ENCODE assay signal across 12 cellular contexts in the genomic region with DNA sequence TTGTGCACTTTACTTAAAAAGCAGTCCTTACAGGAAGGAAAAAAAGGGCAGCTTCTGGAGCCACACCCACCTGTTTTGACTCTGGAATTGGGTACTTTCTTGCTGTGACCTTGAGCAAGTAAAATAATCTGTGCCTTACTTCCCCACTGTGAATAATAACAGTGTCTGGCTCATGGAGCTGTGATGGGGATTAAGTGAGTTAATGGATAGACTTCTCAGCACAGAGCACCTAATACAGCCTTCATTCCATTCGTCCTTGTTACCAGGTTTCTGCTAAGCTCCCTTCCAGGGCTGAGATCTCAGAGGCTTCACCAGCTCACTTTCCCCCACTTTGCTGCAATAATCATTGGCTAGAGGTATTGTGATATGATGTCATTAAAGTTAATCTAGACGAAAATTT. TPM values are rescaled to one million over a fixed set of nuclear protein-coding genes. Genes with fewer than 3 reads are reported as not detected.
DNase-seq lines count a peak whose midpoint lies in the region; ATAC-seq and TF ChIP-seq lines count a peak whose summit lies in the region.
"Had no signal": no experiment of that assay in that cellular context is flagged by ENCODE, and none has a peak within 500 bp of the region (broad histone marks: within the 10 kb centered on the region; RNA-seq: fewer than 3 reads in every experiment).

No MANE protein-coding gene starts in this region.

- H3K4me1 Mint-ChIP-seq in CD4-positive, alpha-beta T cell (ENCODE audit: low read depth): peaks cover 71% of the 10 kb centered on the region
- H3K4me1 Mint-ChIP-seq in nephron: no peaks in the 10 kb centered on the region

- peak overlapping the region; percentile 64 for H3K27ac ChIP-seq in CD4-positive, alpha-beta T cell (ENCODE audit: low read depth, low read length)
- H3K27ac ChIP-seq in OCI-LY7 (ENCODE audit: low read depth, low read length, poor library complexity, severe bottlenecking) (peak overlapping the region; percentile 61), breast epithelium (peak overlapping the region; percentile 33 to 55)
- H3K27ac ChIP-seq: SJCRH30, thyroid gland had no signal

- H3K9me2 ChIP-seq in OCI-LY7 (ENCODE audit: insufficient read depth, low read length): no peaks in the 10 kb centered on the region

- H3K4me3 ChIP-seq in OCI-LY7 (ENCODE audit: low read depth, low read length, poor library complexity, severe bottlenecking) (peak overlapping the region; percentile 47), breast epithelium (no peak overlapping the region)
- H3K4me3 ChIP-seq: heart left ventricle, SJCRH30, thyroid gland had no signal

- no peaks in the 10 kb centered on the region for H3K9me3 ChIP-seq in CD4-positive, alpha-beta T cell (ENCODE audit: control insufficient read depth, low read length)
- H3K9me3 ChIP-seq in OCI-LY7 (ENCODE audit: low read length) (no peaks in the 10 kb centered on the region; the same call in 1 of the 2 replicates), breast epithelium (no peaks in the 10 kb centered on the region)
- H3K9me3 ChIP-seq: SJCRH30, thyroid gland had no signal

- in situ Hi-C loops in GM13976 (cut with MboI; ENCODE audit: low sequenced_read_pairs, unreplicated experiment): no loop called here

- peak overlapping the region; percentile 72 for H3K4me2 ChIP-seq in OCI-LY7 (ENCODE audit: low read length)

- peak overlapping the region; percentile 73 for H2AFZ ChIP-seq in OCI-LY7 (ENCODE audit: low read length)

- H3K79me2 ChIP-seq in OCI-LY7 (ENCODE audit: insufficient read depth, low read depth, low read length): no peaks in the 10 kb centered on the region

- peak overlapping the region; percentile 94 for H3K27ac Mint-ChIP-seq in CD4-positive, alpha-beta T cell
- H3K27ac Mint-ChIP-seq in nephron: peak overlapping the region in 2 of 3 experiments; percentile 46 to 66

- peak; percentile 49 for ATAC-seq in CD4-positive, alpha-beta T cell (ENCODE audit: poor library complexity)
- no peak for ATAC-seq in HG02588 (IDR thresholded peaks at IDR 0.05; ENCODE audit: unreplicated experiment)

- H4K20me1 ChIP-seq in OCI-LY7 (ENCODE audit: insufficient read depth, low read length): no peaks in the 10 kb centered on the region

- no peaks in the 10 kb centered on the region for H3K36me3 ChIP-seq in OCI-LY7 (ENCODE audit: insufficient read depth, low read length)
- no peaks in the 10 kb centered on the region for H3K36me3 ChIP-seq in breast epithelium
- H3K36me3 ChIP-seq: heart left ventricle, SJCRH30, thyroid gland had no signal

- POLR2A ChIA-PET in CD4-positive, alpha-beta T cell (lab: Charles Lee): interaction anchor here (1.1 to 1.4 kb wide), 2 partner anchors 11 to 20 kb away, joined by 3 to 8 read pairs; partner anchors contain the start of gene ABCG1
- POLR2A ChIA-PET in OCI-LY7 (lab: Charles Lee): interaction anchor here (0.7 to 2.9 kb wide), 8 partner anchors 10 to 86 kb away, joined by 3 to 26 read pairs (median 4); no protein-coding TSS in a partner anchor

- H3K4me1 ChIP-seq in OCI-LY7 (ENCODE audit: insufficient read depth, low read length, poor library complexity, severe bottlenecking): peaks cover 67% of the 10 kb centered on the region
- H3K4me1 ChIP-seq in breast epithelium: peaks cover 4 to 10% of the 10 kb centered on the region in 2 donors
- H3K4me1 ChIP-seq: SJCRH30 had no signal

- no peak for TF ChIP-seq POLR2A in breast epithelium (IDR thresholded peaks at IDR 0.05)

- TF ChIP-seq CTCF in CD4-positive, alpha-beta T cell (IDR thresholded peaks at IDR 0.05): no peak
- TF ChIP-seq CTCF in OCI-LY7 (conservative IDR thresholded peaks at IDR 0.05; ENCODE audit: low read length): no peak
- TF ChIP-seq CTCF in breast epithelium (IDR thresholded peaks at IDR 0.05): no peak
- no peak for TF ChIP-seq CTCF in nephron (IDR thresholded peaks at IDR 0.05; ENCODE audit: unreplicated experiment in 3 of 3)
- TF ChIP-seq CTCF in GM13976 (IDR thresholded peaks at IDR 0.05; ENCODE audit: borderline replicate concordance, control extremely low read depth, extremely low read depth, insufficient read depth, missing control alignments): no peak

- H3K36me3 Mint-ChIP-seq in CD4-positive, alpha-beta T cell (ENCODE audit: low read depth): no peaks in the 10 kb centered on the region
- H3K36me3 Mint-ChIP-seq in nephron (ENCODE audit: low read depth): no peaks in the 10 kb centered on the region

- DNase-seq in CD4-positive, alpha-beta T cell: no peak
- DNase-seq in OCI-LY7 (ENCODE audit: low spot score): peak; percentile 32
- DNase-seq in breast epithelium (ENCODE audit: low spot score in 2 of 2): no peak
- no peak for DNase-seq in hippocampal formation (lab: John Stamatoyannopoulos, UW)
- no peak for DNase-seq in HuH-7.5 (ENCODE audit: low spot score)
- DNase-seq in GM13976 (ENCODE audit: low spot score): no peak
- DNase-seq: heart left ventricle; SJCRH30; stimulated activated CD4-positive, alpha-beta T cell treated with anti-CD3 and anti-CD28 coated beads, Interleukin-2, amount 100 ng/mL, for 48 hours; thyroid gland had no signal

- no peaks in the 10 kb centered on the region for H3K27me3 ChIP-seq in CD4-positive, alpha-beta T cell (ENCODE audit: control insufficient read depth, insufficient read depth, low read length)
- H3K27me3 ChIP-seq in breast epithelium: no peaks in the 10 kb centered on the region
- H3K27me3 ChIP-seq: heart left ventricle, SJCRH30, thyroid gland had no signal

- TSS peak; percentile 87 for BruUV-seq in OCI-LY7 (replicated peaks; lab: Mats Ljungman, UMichigan)

- intact Hi-C loops in CD4-positive, alpha-beta T cell (cut with DNase I, micrococcal nuclease): loop anchor here in 1 of 2 experiments (1.0 to 5.0 kb wide), 5 partner anchors 11 to 54 kb away; no protein-coding TSS in a partner anchor
- intact Hi-C loops in OCI-LY7 (cut with micrococcal nuclease; ENCODE audit: unreplicated experiment) (no loop called here), breast epithelium (cut with DNase I; ENCODE audit: low total_unique reads) (no loop called here)

- H3K9me3 Mint-ChIP-seq in CD4-positive, alpha-beta T cell: no peaks in the 10 kb centered on the region
- H3K9me3 Mint-ChIP-seq in nephron: peaks cover 2% of the 10 kb centered on the region

- CTCF ChIA-PET in CD4-positive, alpha-beta T cell (lab: Charles Lee): interaction anchor here (1.6 kb wide), 1 partner anchor 60 kb away, joined by 3 read pairs; no protein-coding TSS in a partner anchor
- CTCF ChIA-PET in OCI-LY7 (lab: Charles Lee; ENCODE audit: unreplicated experiment): no interaction called here

- peak overlapping the region; percentile 31 for H3K4me3 Mint-ChIP-seq in CD4-positive, alpha-beta T cell
- H3K4me3 Mint-ChIP-seq in nephron: no peak overlapping the region

- no peaks in the 10 kb centered on the region for H3K27me3 Mint-ChIP-seq in CD4-positive, alpha-beta T cell
- H3K27me3 Mint-ChIP-seq in nephron (ENCODE audit: low read depth): peaks cover 18% of the 10 kb centered on the region

RNA-seq across cellular contexts. Expression of gene ABCG1, which starts 20.0 kb away (rescaled TPM):
- total RNA-seq in CD4-positive, alpha-beta T cell: 100 to 1,000 TPM; 109 to 116 TPM
- 13.2 and 16.7 TPM in 2 replicates for total RNA-seq in OCI-LY7 (2014; rRNA removed; shearing (Covaris generic))
- total RNA-seq in OCI-LY7 (2022) (17.3 and 18.8 TPM in 2 replicates), breast epithelium (10 to 100 TPM; 10.6 to 26.2 (median 23.7) TPM)

Comparison
In these comparisons a context has a peak if more than half of its experiments do, and no peak if none do; other contexts are left out.
1. RNA of gene ABCG1, which starts 20.0 kb away (total RNA-seq): 109 to 116 TPM in CD4-positive, alpha-beta T cell; 10.6 to 26.2 TPM in breast epithelium and 13.2 to 18.8 TPM in OCI-LY7; every median in the first group is over 4 times any median in the second.
2. Peak in every context shown above with its lines, with median percentiles within 50 percentile points of each other: H3K27ac ChIP-seq.